15 cellular contexts compared by ENCODE assay signal in genomic region chr16:50381679-50382440, GRCh38. TPM values are rescaled to one million over a fixed set of nuclear protein-coding genes. Genes with fewer than 3 reads are reported as not detected.
DNase-seq lines count a peak whose midpoint lies in the region; ATAC-seq, FAIRE-seq and TF ChIP-seq lines count a peak whose summit lies in the region.
"Had no signal": no experiment of that assay in that cellular context is flagged by ENCODE, and none has a peak within 500 bp of the region (broad histone marks: within the 10 kb centered on the region; RNA-seq: fewer than 3 reads in every experiment).

No MANE protein-coding gene starts in this region.

- H4K12ac ChIP-seq in trophoblast cell (ENCODE audit: low read depth, low read length), result no peak overlapping the region

- no peaks in the 10 kb centered on the region for H3K9me3 ChIP-seq in SK-N-SH
- H3K9me3 ChIP-seq in OCI-LY3 (ENCODE audit: insufficient read depth, low read length), result no peaks in the 10 kb centered on the region
- H3K9me3 ChIP-seq in H1 (ENCODE audit: insufficient read depth in 2 of 2, low read depth in 1 of 2, low read length in 1 of 2), result no peaks in the 10 kb centered on the region
- peaks cover 4% of the 10 kb centered on the region for H3K9me3 ChIP-seq in trophoblast cell (ENCODE audit: insufficient read depth, low read depth, low read length)
- H3K9me3 ChIP-seq in mammary epithelial cell (replicated peaks; ENCODE audit: insufficient read depth, low read length), result no peaks in the 10 kb centered on the region
- H3K9me3 ChIP-seq: A549, mucosa of descending colon, psoas muscle had no signal

- dilution Hi-C loops in mammary epithelial cell (cut with HindIII; ENCODE audit: low sequenced_read_pairs), result no loop called here

- in situ Hi-C loops in mammary epithelial cell (cut with MboI; ENCODE audit: low sequenced_read_pairs in 2 of 2), result no loop called here

- H4K91ac ChIP-seq in H1 (replicated peaks; ENCODE audit: insufficient read length, low read length), result no peak overlapping the region
- H4K91ac ChIP-seq in trophoblast cell (ENCODE audit: low read depth, low read length), result no peak overlapping the region

- H2BK20ac ChIP-seq in H1 (ENCODE audit: low read length), result no peak overlapping the region

- no peak overlapping the region for H3K27ac ChIP-seq in SK-N-SH (ENCODE audit: low read depth in 2 of 2, low read length in 1 of 2)
- no peak overlapping the region for H3K27ac ChIP-seq in OCI-LY3 (ENCODE audit: low read length)
- H3K27ac ChIP-seq in H1 (ENCODE audit: low read depth, low read length), result no peak overlapping the region
- H3K27ac ChIP-seq in trophoblast cell (ENCODE audit: low read depth, low read length), result no peak overlapping the region
- H3K27ac ChIP-seq in mammary epithelial cell (ENCODE audit: insufficient read depth, low read depth, low read length), result no peak overlapping the region
- H3K27ac ChIP-seq: A549, psoas muscle had no signal

- no peaks in the 10 kb centered on the region for H3K79me1 ChIP-seq in H1 (ENCODE audit: low read depth, low read length)
- H3K79me1 ChIP-seq in trophoblast cell (ENCODE audit: low read length), result no peaks in the 10 kb centered on the region

- H2BK5ac ChIP-seq in H1 (ENCODE audit: low read depth, low read length), result no peak overlapping the region
- no peak overlapping the region for H2BK5ac ChIP-seq in trophoblast cell (ENCODE audit: low read depth, low read length, poor library complexity)

- TF ChIP-seq POLR2A in H1 (IDR thresholded peaks at IDR 0.05; ENCODE audit: control extremely low read depth in 1 of 2, low read depth in 2 of 2, low read length in 2 of 2), result no peak

- H3K36me3 ChIP-seq in SK-N-SH (replicated peaks in 1 of 2; ENCODE audit: control insufficient read depth in 1 of 2, insufficient read depth in 2 of 2, low read length in 1 of 2) (no peaks in the 10 kb centered on the region), OCI-LY3 (replicated peaks; ENCODE audit: low read depth, low read length) (no peaks in the 10 kb centered on the region), H1 (ENCODE audit: control insufficient read depth in 2 of 4, insufficient read depth in 4 of 4, low read length in 3 of 4) (no peaks in the 10 kb centered on the region), trophoblast cell (ENCODE audit: control insufficient read depth in 1 of 2, insufficient read depth in 2 of 2, low read length in 2 of 2) (no peaks in the 10 kb centered on the region), mammary epithelial cell (ENCODE audit: insufficient read depth, low read length) (no peaks in the 10 kb centered on the region)

- H3K79me2 ChIP-seq in SK-N-SH (ENCODE audit: insufficient read depth) (no peaks in the 10 kb centered on the region), OCI-LY3 (ENCODE audit: low read length) (no peaks in the 10 kb centered on the region), H1 (ENCODE audit: control insufficient read depth in 1 of 2, insufficient read depth in 2 of 2, low read length in 2 of 2) (no peaks in the 10 kb centered on the region), trophoblast cell (ENCODE audit: control insufficient read depth, insufficient read depth, low read length, poor library complexity) (no peaks in the 10 kb centered on the region), mammary epithelial cell (ENCODE audit: insufficient read depth, low read length) (no peaks in the 10 kb centered on the region)

- H3K4me2 ChIP-seq in SK-N-SH (no peak overlapping the region), OCI-LY3 (ENCODE audit: low read length) (no peak overlapping the region), H1 (ENCODE audit: insufficient read depth in 1 of 2, low read depth in 2 of 2, low read length in 2 of 2) (no peak overlapping the region), trophoblast cell (ENCODE audit: low read length) (no peak overlapping the region), mammary epithelial cell (ENCODE audit: insufficient read depth, low read depth, low read length) (no peak overlapping the region)
- H3K4me2 ChIP-seq: A549 had no signal

- H2BK120ac ChIP-seq in H1 (replicated peaks; ENCODE audit: low read depth, low read length) (no peak overlapping the region), trophoblast cell (ENCODE audit: insufficient read depth, low read length, poor library complexity) (no peak overlapping the region)

- no peak overlapping the region for H2BK12ac ChIP-seq in H1 (ENCODE audit: low read depth, low read length)
- no peak overlapping the region for H2BK12ac ChIP-seq in trophoblast cell (ENCODE audit: low read length)

- no peaks in the 10 kb centered on the region for H4K20me1 ChIP-seq in SK-N-SH (ENCODE audit: insufficient read depth)
- H4K20me1 ChIP-seq in OCI-LY3 (ENCODE audit: insufficient read depth, low read length), result no peaks in the 10 kb centered on the region
- no peaks in the 10 kb centered on the region for H4K20me1 ChIP-seq in H1 (replicated peaks in 1 of 2; ENCODE audit: control insufficient read depth in 1 of 2, insufficient read depth in 2 of 2, low read length in 2 of 2)
- H4K20me1 ChIP-seq in mammary epithelial cell (ENCODE audit: insufficient read depth, low read length), result no peaks in the 10 kb centered on the region

- peak; percentile 12; the same call in 1 of the 2 replicates for TF ChIP-seq CTCF in SK-N-SH (IDR thresholded peaks at IDR 0.05)
- TF ChIP-seq CTCF in OCI-LY3 (IDR thresholded peaks at IDR 0.05; ENCODE audit: low read depth, low read length), result peak; percentile 32
- peak; percentile 70 to 83 (median 79) for TF ChIP-seq CTCF in H1 (IDR thresholded peaks at IDR 0.05; ENCODE audit: control extremely low read depth in 1 of 3, insufficient read depth in 1 of 3, low read depth in 1 of 3, low read length in 3 of 3)
- TF ChIP-seq CTCF in mammary epithelial cell (conservative IDR thresholded peaks at IDR 0.05 in 1 of 2, IDR thresholded peaks at IDR 0.05 in 1 of 2; ENCODE audit: extremely low read depth in 1 of 2, insufficient read depth in 1 of 2, low read depth in 1 of 2, low read length in 2 of 2), result peak in 1 of 2 donors; percentile 2

- CTCF ChIA-PET in SK-N-SH (lab: Yijun Ruan, JAX), result interaction anchor here (1.1 to 3.3 kb wide), 2 partner anchors 8 to 171 kb away, joined by 3 to 24 read pairs; no protein-coding TSS in a partner anchor
- CTCF ChIA-PET in H1 (lab: Charles Lee; ENCODE audit: partially characterized antibody), result interaction anchor here (0.7 to 4.1 kb wide), 10 partner anchors 10 to 178 kb away, joined by 3 to 31 read pairs (median 4); no protein-coding TSS in a partner anchor
- CTCF ChIA-PET in mammary epithelial cell (lab: Charles Lee; ENCODE audit: low non-redundant PET), result no interaction called here

- H3K4me1 ChIP-seq in SK-N-SH (ENCODE audit: control insufficient read depth in 1 of 2, insufficient read depth in 2 of 2, low read depth in 1 of 2, low read length in 1 of 2), result peaks cover 0 to 11% of the 10 kb centered on the region in 2 experiments; a peak in 1 of 4 replicates
- H3K4me1 ChIP-seq in OCI-LY3 (ENCODE audit: low read length), result no peaks in the 10 kb centered on the region
- peaks cover 0 to 5% (median 0%) of the 10 kb centered on the region in 4 experiments; a peak in 1 of 7 replicates for H3K4me1 ChIP-seq in H1 (replicated peaks in 1 of 4; ENCODE audit: control insufficient read depth in 3 of 4, insufficient read depth in 4 of 4, low read length in 3 of 4)
- H3K4me1 ChIP-seq in trophoblast cell (ENCODE audit: control insufficient read depth in 1 of 2, insufficient read depth in 2 of 2, low read length in 2 of 2), result no peaks in the 10 kb centered on the region
- no peaks in the 10 kb centered on the region for H3K4me1 ChIP-seq in mammary epithelial cell (ENCODE audit: insufficient read depth, low read length)
- H3K4me1 ChIP-seq: A549, psoas muscle had no signal

- BruUV-seq in mammary epithelial cell (replicated peaks; lab: Mats Ljungman, UMichigan), result no TSS peak

- H3K4ac ChIP-seq in H1 (replicated peaks; ENCODE audit: insufficient read length, low read depth, low read length) (no peak overlapping the region), trophoblast cell (ENCODE audit: low read depth, low read length) (no peak overlapping the region)

- ATAC-seq in SK-N-SH treated with all-trans-retinoic acid at 6 μM for 48 hours, result no peak
- ATAC-seq in GM18870 (IDR thresholded peaks at IDR 0.05; ENCODE audit: unreplicated experiment), result no peak
- ATAC-seq: mucosa of descending colon, psoas muscle had no signal

- H2AFZ ChIP-seq in SK-N-SH (ENCODE audit: low read depth) (no peak overlapping the region), OCI-LY3 (ENCODE audit: low read depth, low read length) (no peak overlapping the region), H1 (ENCODE audit: low read length) (no peak overlapping the region), trophoblast cell (ENCODE audit: insufficient read depth, low read length, poor library complexity) (no peak overlapping the region), mammary epithelial cell (ENCODE audit: low read depth, low read length) (no peak overlapping the region)

- 62% methylated on average over 7 of the region's 8 CpGs for WGBS in SK-N-SH (ENCODE audit: low lambda C conversion rate)
- WGBS in H1 (ENCODE audit: extremely low coverage in 1 of 2, insufficient coverage in 1 of 2, insufficient read length in 1 of 2, insufficient replicate concordance in 2 of 2, low coverage in 1 of 2, low lambda C conversion rate in 2 of 2, missing lambda C conversion rate in 1 of 2), 2 experiments, result 69% methylated on average over 7 of the region's 8 CpGs; no CpG with 5 or more reads in 1 of the 2 experiments
- WGBS in trophoblast cell (ENCODE audit: extremely low coverage, insufficient coverage, insufficient read length), result no CpG with 5 or more reads among the region's 8 CpGs
- WGBS in mammary epithelial cell (ENCODE audit: low coverage, missing lambda C conversion rate), result 79% methylated on average over 8 of the region's 8 CpGs

- no peaks in the 10 kb centered on the region for H3K9me2 ChIP-seq in SK-N-SH

- H3K18ac ChIP-seq in H1 (ENCODE audit: extremely low read depth, low read length), result no peak overlapping the region
- H3K18ac ChIP-seq in trophoblast cell (ENCODE audit: low read length), result no peak overlapping the region

- H3K9ac ChIP-seq in SK-N-SH (no peak overlapping the region), OCI-LY3 (ENCODE audit: low read length) (no peak overlapping the region), H1 (replicated peaks in 1 of 4; ENCODE audit: extremely low read depth in 1 of 4, low read depth in 3 of 4, low read length in 3 of 4) (no peak overlapping the region), trophoblast cell (ENCODE audit: low read length) (no peak overlapping the region), mammary epithelial cell (ENCODE audit: insufficient read depth, low read length) (no peak overlapping the region)

- FAIRE-seq in H1 (lab: Jason Lieb, UNC), result peak; percentile 62
- FAIRE-seq: A549 had no signal

- no peak for TF ChIP-seq EP300 in SK-N-SH (IDR thresholded peaks at IDR 0.05; ENCODE audit: borderline replicate concordance in 1 of 2, low read depth in 1 of 2, low read length in 1 of 2)
- no peak for TF ChIP-seq EP300 in H1 (IDR thresholded peaks at IDR 0.05; ENCODE audit: borderline replicate concordance in 1 of 2, low read depth in 2 of 2, low read length in 2 of 2)

- H3K27me3 ChIP-seq in SK-N-SH (ENCODE audit: insufficient read depth), result peaks cover 3% of the 10 kb centered on the region; the same call in 1 of the 2 replicates
- no peaks in the 10 kb centered on the region for H3K27me3 ChIP-seq in OCI-LY3 (ENCODE audit: low read depth, low read length)
- H3K27me3 ChIP-seq in H1 (replicated peaks in 1 of 4; ENCODE audit: control insufficient read depth in 3 of 4, extremely low read depth in 1 of 4, insufficient read depth in 3 of 4, low read length in 3 of 4), result no peaks in the 10 kb centered on the region
- no peaks in the 10 kb centered on the region for H3K27me3 ChIP-seq in trophoblast cell (ENCODE audit: insufficient read depth, low read length)
- H3K27me3 ChIP-seq in mammary epithelial cell (ENCODE audit: insufficient read depth, low read length), result no peaks in the 10 kb centered on the region

- no peaks in the 10 kb centered on the region for H3F3A ChIP-seq in SK-N-SH (replicated peaks; ENCODE audit: insufficient read depth)

- intact Hi-C loops in mammary epithelial cell (cut with micrococcal nuclease), result no loop called here

- H3K23ac ChIP-seq in H1 (ENCODE audit: insufficient read length), result no peak overlapping the region
- H3K23ac ChIP-seq in trophoblast cell (ENCODE audit: low read length), result no peak overlapping the region

- no peak overlapping the region for H2AK5ac ChIP-seq in H1 (ENCODE audit: low read depth, low read length)
- no peak overlapping the region for H2AK5ac ChIP-seq in trophoblast cell (ENCODE audit: low read length)

- H4K5ac ChIP-seq in H1 (ENCODE audit: insufficient read length, low read depth, low read length), result no peak overlapping the region

- H3K4me3 ChIP-seq in SK-N-SH (ENCODE audit: low read depth in 2 of 2, low read length in 1 of 2) (no peak overlapping the region), OCI-LY3 (ENCODE audit: low read length) (no peak overlapping the region), H1 (ENCODE audit: extremely low read depth in 1 of 4, insufficient read depth in 2 of 4, low read depth in 3 of 4, low read length in 4 of 4) (no peak overlapping the region), trophoblast cell (ENCODE audit: low read depth, low read length) (no peak overlapping the region), mammary epithelial cell (replicated peaks in 1 of 3; ENCODE audit: insufficient read depth in 1 of 3, low read depth in 2 of 3, low read length in 3 of 3) (no peak overlapping the region)
- H3K4me3 ChIP-seq: A549, mucosa of descending colon, psoas muscle had no signal

- no peak overlapping the region for H3K14ac ChIP-seq in H1 (ENCODE audit: insufficient read length)
- no peak overlapping the region for H3K14ac ChIP-seq in trophoblast cell (ENCODE audit: low read length)

- no peak overlapping the region for H2BK15ac ChIP-seq in H1 (ENCODE audit: low read length)

- POLR2A ChIA-PET in SK-N-SH (lab: Yijun Ruan, JAX) (no interaction called here), H1 (lab: Charles Lee; ENCODE audit: partially characterized antibody) (no interaction called here)

- no peaks in the 10 kb centered on the region for H3K23me2 ChIP-seq in H1 (ENCODE audit: low read depth, low read length)

- H3K56ac ChIP-seq in H1 (replicated peaks; ENCODE audit: insufficient read length, low read depth, low read length), result no peak overlapping the region

- H4K8ac ChIP-seq in H1 (ENCODE audit: extremely low read depth, insufficient read depth, low read length) (no peak overlapping the region), trophoblast cell (ENCODE audit: low read depth, low read length) (no peak overlapping the region)

- TF ChIP-seq RAD21 in SK-N-SH (IDR thresholded peaks at IDR 0.05; ENCODE audit: low read length) (no peak), H1 (IDR thresholded peaks at IDR 0.05 in 1 of 2, conservative IDR thresholded peaks at IDR 0.05 in 1 of 2; ENCODE audit: low read depth in 2 of 2, low read length in 2 of 2) (peak; percentile 41 to 62)

- no peak for DNase-seq in SK-N-SH
- DNase-seq in H1 (ENCODE audit: low read depth in 1 of 2, low spot score in 2 of 2), result no peak
- peak; percentile 65 to 89 for DNase-seq in trophoblast cell
- DNase-seq in NOMO-1 (lab: John Stamatoyannopoulos, UW; ENCODE audit: unreplicated experiment in 2 of 2), result no peak
- DNase-seq in mammary epithelial cell, result no peak
- DNase-seq: CD8-positive, alpha-beta memory T cell; HCEC 1CT; mucosa of descending colon; NCI-H1048; NCI-H510A treated with DMSO at 0.1 percent for 48 hours; psoas muscle had no signal

RNA-seq across cellular contexts. Expression of gene BRD7, which starts 13.1 kb away (rescaled TPM):
- polyA plus RNA-seq in SK-N-SH (2012; rRNA removed) (31.6 and 32.9 TPM in 2 replicates), H1 (2011; rRNA removed) (27.7 and 42.5 TPM in 2 replicates), mammary epithelial cell (31.9 TPM)
- polyA plus RNA-seq in SK-N-SH (2012; cell fraction: cytosol; rRNA removed), result 44.3 and 56.8 TPM in 2 replicates
- polyA plus RNA-seq in SK-N-SH (2012; cell fraction: nucleus; rRNA removed), result 25.3 and 33.7 TPM in 2 replicates
- 119 and 120 TPM in 2 replicates for total RNA-seq in H1 (2021; fragmentation: NEBNext Ultra II Directional; extraction: Animal tissue kit (Norgen Biotek cat#: 25700))
- 45.8 TPM for polyA plus RNA-seq in H1 (2011; cell fraction: cytosol; rRNA removed)
- polyA plus RNA-seq in H1 (2011; cell fraction: nucleus; rRNA removed), result 101 TPM
- polyA plus RNA-seq in H1 (2012, experiment 1 of 2), result 76.6 to 117 TPM (median 91.0 TPM) in 4 replicates
- polyA plus RNA-seq in H1 (2012, experiment 2 of 2), result 11.0 TPM
- 160 TPM for polyA plus RNA-seq in H1 (2013, experiment 1 of 2)
- polyA plus RNA-seq in H1 (2013, experiment 2 of 2), result 158 TPM
- polyA minus RNA-seq in H1 (2011; rRNA and poly(A)+ RNA removed), result 69.2 and 75.1 TPM in 2 replicates
- 31.0 TPM for polyA minus RNA-seq in H1 (2011; cell fraction: cytosol; rRNA and poly(A)+ RNA removed)
- polyA minus RNA-seq in H1 (2011; cell fraction: nucleus; rRNA and poly(A)+ RNA removed), result 169 TPM
- 77.0 and 79.2 TPM in 2 replicates for polyA plus RNA-seq in trophoblast cell (2013)
- total RNA-seq in mammary epithelial cell, result 10 to 100 TPM; 22.3 to 69.7 TPM
- 34.9 TPM for polyA minus RNA-seq in mammary epithelial cell

Comparison
In these comparisons a context has a peak if more than half of its experiments do, and no peak if none do; other contexts are left out.
1. DNase-seq: peak in trophoblast cell (2 of 2); none in SK-N-SH (single experiment), H1 (0 of 2), NOMO-1 (0 of 2) and mammary epithelial cell (single experiment).
2. Of the 17 proteins assayed by ChIP-seq in both H1 and SK-N-SH: peak only in H1: RAD21; only in SK-N-SH: none; in both: CTCF; in neither: 15.